ENCODE assay signal across 12 cellular contexts in genomic region chr11:14058061-14058460, GRCh38.
DNase-seq lines count a peak whose midpoint lies in the region; TF ChIP-seq lines count a peak whose summit lies in the region.
"Had no signal": no experiment of that assay in that cellular context is flagged by ENCODE, and none has a peak within 500 bp of the region (broad histone marks: within the 10 kb centered on the region; RNA-seq: fewer than 3 reads in every experiment).

No MANE protein-coding gene starts in this region.

- H3K9me3 ChIP-seq in neuronal stem cell (replicated peaks in 1 of 2; ENCODE audit: control insufficient read depth in 2 of 2, insufficient read depth in 1 of 2, low read depth in 1 of 2, low read length in 2 of 2): no peaks in the 10 kb centered on the region
- no peaks in the 10 kb centered on the region for H3K9me3 ChIP-seq in adrenal gland (replicated peaks in 1 of 3)
- H3K9me3 ChIP-seq: BLaER1 treated with 17β-estradiol and CSF1 and Interleukin-3, amounts not matched to agents 10 nM and 100 nM had no signal

- H3K4me1 Mint-ChIP-seq in activated T-helper 2 cell treated with anti-CD3 and anti-CD28 coated beads, Interferon-gamma antibody, Interleukin-2, Interleukin-4, amounts not matched to agents 10 μg/mL and 5 μg/mL and 100 μg/mL, durations not matched to agents 14 hours and 24 hours and 36 hours (ENCODE audit: low read depth): peaks cover 4% of the 10 kb centered on the region

- H3K27ac ChIP-seq in neuronal stem cell (replicated peaks; ENCODE audit: low read length) (no peak overlapping the region), adrenal gland (no peak overlapping the region)
- H3K27ac ChIP-seq: BLaER1 treated with 17β-estradiol and CSF1 and Interleukin-3, amounts not matched to agents 10 nM and 100 nM had no signal

- H2AK5ac ChIP-seq in neuronal stem cell (ENCODE audit: low read depth, low read length): no peak overlapping the region

- H3K9ac ChIP-seq in neuronal stem cell (ENCODE audit: low read depth, low read length, poor library complexity): no peak overlapping the region
- H3K9ac ChIP-seq: BLaER1 treated with 17β-estradiol and CSF1 and Interleukin-3, amounts not matched to agents 10 nM and 100 nM had no signal

- H3K27me3 ChIP-seq in neuronal stem cell (ENCODE audit: control insufficient read depth in 3 of 3, insufficient read depth in 3 of 3, low read depth in 1 of 3, low read length in 3 of 3) (no peaks in the 10 kb centered on the region), adrenal gland (no peaks in the 10 kb centered on the region)
- H3K27me3 ChIP-seq: BLaER1 treated with 17β-estradiol and CSF1 and Interleukin-3, amounts not matched to agents 10 nM and 100 nM had no signal

- no peak overlapping the region for H3K4me3 Mint-ChIP-seq in activated T-helper 2 cell treated with anti-CD3 and anti-CD28 coated beads, Interferon-gamma antibody, Interleukin-2, Interleukin-4, amounts not matched to agents 10 μg/mL and 5 μg/mL and 100 μg/mL, durations not matched to agents 14 hours and 24 hours and 36 hours (ENCODE audit: low read depth)
- H3K4me3 Mint-ChIP-seq: CD4-positive, CD25-positive, alpha-beta regulatory T cell had no signal

- no peak overlapping the region for H2BK12ac ChIP-seq in neuronal stem cell (ENCODE audit: low read length)

- TF ChIP-seq POLR2A in adrenal gland (IDR thresholded peaks at IDR 0.05): no peak

- no peak overlapping the region for H4K91ac ChIP-seq in neuronal stem cell (ENCODE audit: low read depth, low read length, poor library complexity)

- H2BK15ac ChIP-seq in neuronal stem cell (ENCODE audit: low read length): no peak overlapping the region

- no peaks in the 10 kb centered on the region for H3K79me1 ChIP-seq in neuronal stem cell (ENCODE audit: low read depth, low read length)

- H3K27me3 Mint-ChIP-seq in activated T-helper 2 cell treated with anti-CD3 and anti-CD28 coated beads, Interferon-gamma antibody, Interleukin-2, Interleukin-4, amounts not matched to agents 10 μg/mL and 5 μg/mL and 100 μg/mL, durations not matched to agents 14 hours and 24 hours and 36 hours (ENCODE audit: low read depth): peaks cover 11% of the 10 kb centered on the region
- H3K27me3 Mint-ChIP-seq: CD4-positive, CD25-positive, alpha-beta regulatory T cell had no signal

- no peaks in the 10 kb centered on the region for H3K36me3 Mint-ChIP-seq in activated T-helper 2 cell treated with anti-CD3 and anti-CD28 coated beads, Interferon-gamma antibody, Interleukin-2, Interleukin-4, amounts not matched to agents 10 μg/mL and 5 μg/mL and 100 μg/mL, durations not matched to agents 14 hours and 24 hours and 36 hours (ENCODE audit: low read depth)
- H3K36me3 Mint-ChIP-seq: CD4-positive, CD25-positive, alpha-beta regulatory T cell had no signal

- TF ChIP-seq CTCF in adrenal gland (IDR thresholded peaks at IDR 0.05): no peak

- intact Hi-C loops in adrenal gland (cut with DNase I): no loop called here
- intact Hi-C loops in activated T-helper 2 cell treated with anti-CD3 and anti-CD28 coated beads, Interferon-gamma antibody, Interleukin-2, Interleukin-4, amounts not matched to agents 10 μg/mL and 5 μg/mL and 100 μg/mL, durations not matched to agents 14 hours and 24 hours and 36 hours (cut with micrococcal nuclease): no loop called here

- no peak overlapping the region for H3K4me2 ChIP-seq in neuronal stem cell (ENCODE audit: insufficient read depth, low read length, poor library complexity, severe bottlenecking)
- H3K4me2 ChIP-seq: BLaER1 treated with 17β-estradiol and CSF1 and Interleukin-3, amounts not matched to agents 10 nM and 100 nM had no signal

- no CpG with 5 or more reads among the region's 5 CpGs for WGBS in neuronal stem cell (ENCODE audit: extremely low coverage in 2 of 2, insufficient read length in 2 of 2, insufficient replicate concordance in 1 of 2), 2 donors
- WGBS in adrenal gland, 4 donors: 84 to 92% (median 88%) methylated on average over 5 of the region's 5 CpGs

- in situ Hi-C loops in G401 (cut with HindIII; ENCODE audit: low sequenced_read_pairs): no loop called here

- no peak overlapping the region for H3K27ac Mint-ChIP-seq in activated T-helper 2 cell treated with anti-CD3 and anti-CD28 coated beads, Interferon-gamma antibody, Interleukin-2, Interleukin-4, amounts not matched to agents 10 μg/mL and 5 μg/mL and 100 μg/mL, durations not matched to agents 14 hours and 24 hours and 36 hours

- no peak overlapping the region for H4K8ac ChIP-seq in neuronal stem cell (ENCODE audit: low read depth, low read length)

- no peak overlapping the region for H2BK120ac ChIP-seq in neuronal stem cell (ENCODE audit: low read depth, low read length)

- no peak overlapping the region for H3K4ac ChIP-seq in neuronal stem cell (ENCODE audit: low read length)

- no peak overlapping the region for H2AFZ ChIP-seq in neuronal stem cell (ENCODE audit: low read length)

- H3K36me3 ChIP-seq in neuronal stem cell (replicated peaks in 1 of 2; ENCODE audit: control insufficient read depth in 2 of 2, insufficient read depth in 2 of 2, low read length in 2 of 2): no peaks in the 10 kb centered on the region
- H3K36me3 ChIP-seq in adrenal gland (replicated peaks in 1 of 2): no peaks in the 10 kb centered on the region
- H3K36me3 ChIP-seq: BLaER1 treated with 17β-estradiol and CSF1 and Interleukin-3, amounts not matched to agents 10 nM and 100 nM had no signal

- no peak overlapping the region for H2BK5ac ChIP-seq in neuronal stem cell (ENCODE audit: low read length)

- H3K18ac ChIP-seq in neuronal stem cell (ENCODE audit: low read length): peak overlapping the region; percentile 59

- peak; percentile 22 for DNase-seq in G401 (ENCODE audit: low spot score)
- peak; percentile 21 for DNase-seq in cerebellum (ENCODE audit: low spot score)
- DNase-seq in neuronal stem cell (ENCODE audit: low spot score): no peak
- DNase-seq in adrenal gland: no peak
- DNase-seq in NCI-H146 (lab: John Stamatoyannopoulos, UW): no peak
- DNase-seq in activated T-helper 2 cell treated with anti-CD3 and anti-CD28 coated beads, Interferon-gamma antibody, Interleukin-2, Interleukin-4, amounts not matched to agents 10 μg/mL and 5 μg/mL and 100 μg/mL, durations not matched to agents 14 hours and 24 hours and 36 hours (ENCODE audit: low spot score): no peak
- DNase-seq: ACHN; CD4-positive, CD25-positive, alpha-beta regulatory T cell; DMS53; H7 had no signal

- peak overlapping the region in 1 of 2 donors; percentile 42 for H3K4me3 ChIP-seq in neuronal stem cell (ENCODE audit: low read length in 2 of 2)
- no peak overlapping the region for H3K4me3 ChIP-seq in adrenal gland
- H3K4me3 ChIP-seq: BLaER1 treated with 17β-estradiol and CSF1 and Interleukin-3, amounts not matched to agents 10 nM and 100 nM had no signal

- H3K9me3 Mint-ChIP-seq in activated T-helper 2 cell treated with anti-CD3 and anti-CD28 coated beads, Interferon-gamma antibody, Interleukin-2, Interleukin-4, amounts not matched to agents 10 μg/mL and 5 μg/mL and 100 μg/mL, durations not matched to agents 14 hours and 24 hours and 36 hours: no peaks in the 10 kb centered on the region

- H3K14ac ChIP-seq in neuronal stem cell (ENCODE audit: low read length): no peak overlapping the region

- H3K23ac ChIP-seq in neuronal stem cell (ENCODE audit: low read depth, low read length, poor library complexity): no peak overlapping the region

- peaks cover 0 to 1% of the 10 kb centered on the region in 2 donors for H3K4me1 ChIP-seq in neuronal stem cell (ENCODE audit: control insufficient read depth in 2 of 2, insufficient read depth in 1 of 2, low read depth in 1 of 2, low read length in 2 of 2)
- no peaks in the 10 kb centered on the region for H3K4me1 ChIP-seq in adrenal gland (replicated peaks in 1 of 2)

TF ChIP-seq in PFSK-1, 5 proteins besides CTCF, POLR2A, EP300 and RAD21:
- TF ChIP-seq TAF1 (IDR thresholded peaks at IDR 0.05; ENCODE audit: borderline replicate concordance, insufficient read depth, low read length): no peak
- peak; percentile 14 for TF ChIP-seq FOXP2 (optimal IDR thresholded peaks at IDR 0.05; ENCODE audit: borderline replicate concordance, extremely low read depth, extremely low read length, insufficient read depth)

Comparison
In these comparisons a context has a peak if more than half of its experiments do, and no peak if none do; other contexts are left out.
1. DNase-seq: peak in G401 (single experiment) and cerebellum (single experiment); none in neuronal stem cell (single experiment), adrenal gland (0 of 7), NCI-H146 (single experiment) and activated T-helper 2 cell treated with anti-CD3 and anti-CD28 coated beads, Interferon-gamma antibody, Interleukin-2, Interleukin-4, amounts not matched to agents 10 μg/mL and 5 μg/mL and 100 μg/mL, durations not matched to agents 14 hours and 24 hours and 36 hours (single experiment).